10 cellular contexts compared by ENCODE assay signal in the genomic region with DNA sequence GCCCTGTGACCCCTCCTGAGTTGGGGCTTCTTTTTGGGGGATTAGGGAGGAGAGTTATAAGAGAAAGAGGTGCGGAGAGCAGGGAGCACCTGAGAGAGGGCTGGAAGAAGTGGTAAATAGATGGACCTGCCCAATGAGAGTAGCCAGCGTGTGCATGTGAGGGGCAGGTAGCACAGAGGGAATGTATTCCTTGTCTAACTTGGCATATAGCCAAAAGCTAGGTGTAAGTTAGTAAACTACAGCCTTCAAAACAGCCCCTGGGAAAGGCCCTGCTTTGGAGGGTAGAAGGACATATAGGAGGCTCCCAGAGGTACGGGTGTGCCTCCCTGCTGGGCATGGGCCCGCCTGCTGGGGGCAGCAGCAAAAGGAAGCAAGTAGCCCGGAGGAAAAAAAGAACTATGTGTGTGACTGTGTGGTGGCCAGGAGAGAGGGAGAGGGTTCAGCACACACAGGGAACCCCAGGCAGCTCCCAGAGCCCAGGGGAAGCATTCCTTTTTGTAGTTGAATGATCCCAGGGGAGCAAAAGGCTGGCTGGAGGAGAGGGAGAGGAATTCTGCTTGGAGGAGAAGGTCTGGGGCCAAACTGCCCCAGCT. TPM values are rescaled to one million over a fixed set of nuclear protein-coding genes. Genes with fewer than 3 reads are reported as not detected.
DNase-seq lines count a peak whose midpoint lies in the region; ATAC-seq and TF ChIP-seq lines count a peak whose summit lies in the region.
"Had no signal": no experiment of that assay in that cellular context is flagged by ENCODE, and none has a peak within 500 bp of the region (broad histone marks: within the 10 kb centered on the region; RNA-seq: fewer than 3 reads in every experiment).

No MANE protein-coding gene starts in this region.

- H3K36me3 Mint-ChIP-seq in GM23338 (ENCODE audit: low read depth), result peaks cover 42% of the 10 kb centered on the region
- H3K36me3 Mint-ChIP-seq in activated T-helper 17 cell treated with anti-CD3 and anti-CD28 coated beads, Interleukin-2, amount 50 U/mL, for 72 hours (ENCODE audit: low read depth), result no peaks in the 10 kb centered on the region
- H3K36me3 Mint-ChIP-seq in T-helper 17 cell (ENCODE audit: low read depth), result no peaks in the 10 kb centered on the region

- H3K27me3 ChIP-seq in GM23338 (ENCODE audit: insufficient read depth) (no peaks in the 10 kb centered on the region), mesenchymal stem cell (ENCODE audit: control insufficient read depth in 1 of 2, insufficient read depth in 1 of 2, low read length in 2 of 2) (no peaks in the 10 kb centered on the region)

- H4K91ac ChIP-seq in mesenchymal stem cell (ENCODE audit: low read length), result no peak overlapping the region

- H2BK120ac ChIP-seq in mesenchymal stem cell (ENCODE audit: low read depth, low read length), result no peak overlapping the region

- peaks cover 14% of the 10 kb centered on the region for H3K27me3 Mint-ChIP-seq in GM23338 (ENCODE audit: insufficient read depth, low read depth, poor library complexity)
- H3K27me3 Mint-ChIP-seq in activated T-helper 17 cell treated with anti-CD3 and anti-CD28 coated beads, Interleukin-2, amount 50 U/mL, for 72 hours, result peaks cover 4% of the 10 kb centered on the region
- H3K27me3 Mint-ChIP-seq in T-helper 17 cell, result peaks cover 43% of the 10 kb centered on the region
- H3K27me3 Mint-ChIP-seq in stimulated activated naive CD8-positive, alpha-beta T cell treated with anti-CD3 and anti-CD28 coated beads, Interleukin-15, amount 100 ng/mL, for 72 hours, result no peaks in the 10 kb centered on the region

- TF ChIP-seq CTCF in GM23338 (conservative IDR thresholded peaks at IDR 0.05; ENCODE audit: low read depth in 2 of 2), result peak; percentile 25 to 42; a peak in 3 of 4 replicates

- peak overlapping the region; percentile 14; the same call in 1 of the 3 replicates for H3K4me3 Mint-ChIP-seq in GM23338
- H3K4me3 Mint-ChIP-seq in activated T-helper 17 cell treated with anti-CD3 and anti-CD28 coated beads, Interleukin-2, amount 50 U/mL, for 72 hours, result no peak overlapping the region
- H3K4me3 Mint-ChIP-seq in T-helper 17 cell, result no peak overlapping the region
- no peak overlapping the region for H3K4me3 Mint-ChIP-seq in stimulated activated naive CD8-positive, alpha-beta T cell treated with anti-CD3 and anti-CD28 coated beads, Interleukin-15, amount 100 ng/mL, for 72 hours

- H3K36me3 ChIP-seq in GM23338 (ENCODE audit: insufficient read depth) (0 out of 2 replicates have a peak, but pooled peaks cover 4% of the 10 kb centered on the region), mesenchymal stem cell (ENCODE audit: control insufficient read depth in 1 of 2, insufficient read depth in 2 of 2, low read depth in 1 of 2, low read length in 2 of 2) (no peaks in the 10 kb centered on the region)

- peak overlapping the region; percentile 82 for H3K27ac Mint-ChIP-seq in GM23338
- H3K27ac Mint-ChIP-seq in activated T-helper 17 cell treated with anti-CD3 and anti-CD28 coated beads, Interleukin-2, amount 50 U/mL, for 72 hours, result peak overlapping the region; percentile 31
- no peak overlapping the region for H3K27ac Mint-ChIP-seq in T-helper 17 cell
- peak overlapping the region in 1 of 2 donors; percentile 39 for H3K27ac Mint-ChIP-seq in stimulated activated naive CD8-positive, alpha-beta T cell treated with anti-CD3 and anti-CD28 coated beads, Interleukin-15, amount 100 ng/mL, for 72 hours

- peaks cover 12% of the 10 kb centered on the region for H3K79me1 ChIP-seq in mesenchymal stem cell (replicated peaks; ENCODE audit: low read length, poor library complexity, severe bottlenecking)

- H3K9ac ChIP-seq in mesenchymal stem cell (ENCODE audit: low read length), result no peak overlapping the region

- 77% methylated on average over 5 of the region's 5 CpGs for WGBS in mesenchymal stem cell

- H2BK15ac ChIP-seq in mesenchymal stem cell (ENCODE audit: low read depth, poor library complexity, severe bottlenecking), result no peak overlapping the region

- peak overlapping the region; percentile 26; the same call in 1 of the 2 replicates for H3K4me3 ChIP-seq in GM23338
- no peak overlapping the region for H3K4me3 ChIP-seq in mesenchymal stem cell (ENCODE audit: insufficient read depth in 1 of 2, low read depth in 1 of 2, low read length in 2 of 2)

- H3K4me2 ChIP-seq in GM23338 (peak overlapping the region; percentile 78), mesenchymal stem cell (ENCODE audit: low read length, poor library complexity, severe bottlenecking) (no peak overlapping the region)

- H3K9me2 ChIP-seq in GM23338 (ENCODE audit: insufficient read depth), result no peaks in the 10 kb centered on the region

- no peak overlapping the region for H3K23ac ChIP-seq in mesenchymal stem cell (ENCODE audit: low read length in 2 of 2)

- H3K18ac ChIP-seq in mesenchymal stem cell (ENCODE audit: low read depth in 1 of 2, low read length in 2 of 2), result no peak overlapping the region

- peaks cover 98% of the 10 kb centered on the region for H3K79me2 ChIP-seq in GM23338 (replicated peaks; ENCODE audit: insufficient read depth)

- H2AFZ ChIP-seq in GM23338 (no peak overlapping the region), mesenchymal stem cell (ENCODE audit: low read depth, low read length) (no peak overlapping the region)

- peaks cover 88% of the 10 kb centered on the region for H3K4me1 Mint-ChIP-seq in GM23338
- no peaks in the 10 kb centered on the region for H3K4me1 Mint-ChIP-seq in activated T-helper 17 cell treated with anti-CD3 and anti-CD28 coated beads, Interleukin-2, amount 50 U/mL, for 72 hours
- H3K4me1 Mint-ChIP-seq in T-helper 17 cell, result peaks cover 13% of the 10 kb centered on the region
- no peaks in the 10 kb centered on the region for H3K4me1 Mint-ChIP-seq in stimulated activated naive CD8-positive, alpha-beta T cell treated with anti-CD3 and anti-CD28 coated beads, Interleukin-15, amount 100 ng/mL, for 72 hours

- DNase-seq in DMS79 (lab: John Stamatoyannopoulos, UW), result peak; percentile 3
- peak; percentile 50 for DNase-seq in GM23338 (ENCODE audit: low spot score)
- DNase-seq in mesenchymal stem cell, result no peak
- no peak for DNase-seq in T-helper 17 cell
- DNase-seq in stimulated activated naive CD8-positive, alpha-beta T cell treated with anti-CD3 and anti-CD28 coated beads, Interleukin-15, amount 100 ng/mL, for 72 hours, result no peak
- no peak for DNase-seq in H4 (ENCODE audit: low spot score)
- DNase-seq: aorta, kidney, T-helper 1 cell had no signal

- H4K8ac ChIP-seq in mesenchymal stem cell (ENCODE audit: low read length), result no peak overlapping the region

- peaks cover 27% of the 10 kb centered on the region for H3F3A ChIP-seq in GM23338 (replicated peaks; ENCODE audit: low read depth)

- no peak overlapping the region for H3K14ac ChIP-seq in mesenchymal stem cell (ENCODE audit: low read length in 2 of 2)

- H3K4ac ChIP-seq in mesenchymal stem cell (ENCODE audit: low read depth in 1 of 2, low read length in 2 of 2), result no peak overlapping the region

- no peak overlapping the region for H2BK12ac ChIP-seq in mesenchymal stem cell (ENCODE audit: low read length in 2 of 2)

- peak overlapping the region; percentile 8 for H2AK5ac ChIP-seq in mesenchymal stem cell (ENCODE audit: low read length, severe bottlenecking)

- H3K9me3 Mint-ChIP-seq in GM23338, result no peaks in the 10 kb centered on the region
- no peaks in the 10 kb centered on the region for H3K9me3 Mint-ChIP-seq in activated T-helper 17 cell treated with anti-CD3 and anti-CD28 coated beads, Interleukin-2, amount 50 U/mL, for 72 hours
- H3K9me3 Mint-ChIP-seq in stimulated activated naive CD8-positive, alpha-beta T cell treated with anti-CD3 and anti-CD28 coated beads, Interleukin-15, amount 100 ng/mL, for 72 hours, result no peaks in the 10 kb centered on the region

- ATAC-seq in GM23338 (peak; percentile 28), T-helper 17 cell (no peak)
- no peak for ATAC-seq in activated T-helper 17 cell treated with anti-CD3 and anti-CD28 coated beads, Interleukin-2, amount 50 U/mL, for 72 hours (replicated peaks)
- no peak for ATAC-seq in stimulated activated naive CD8-positive, alpha-beta T cell treated with anti-CD3 and anti-CD28 coated beads, Interleukin-15, amount 100 ng/mL, for 72 hours

- H3K4me1 ChIP-seq in GM23338 (ENCODE audit: insufficient read depth), result peaks cover 70% of the 10 kb centered on the region
- peaks cover 32% of the 10 kb centered on the region for H3K4me1 ChIP-seq in mesenchymal stem cell (ENCODE audit: control insufficient read depth, insufficient read depth, low read depth, low read length)

- peaks cover 81% of the 10 kb centered on the region for H4K20me1 ChIP-seq in GM23338 (replicated peaks; ENCODE audit: insufficient read depth)

- H3K9me3 ChIP-seq in mesenchymal stem cell (ENCODE audit: control insufficient read depth, low read length) (no peaks in the 10 kb centered on the region), T-helper 17 cell (ENCODE audit: control insufficient read depth, low read length, poor library complexity, severe bottlenecking) (no peaks in the 10 kb centered on the region)

- H2BK5ac ChIP-seq in mesenchymal stem cell (ENCODE audit: low read depth, low read length, poor library complexity, severe bottlenecking), result no peak overlapping the region

- peak overlapping the region; percentile 86 for H3K27ac ChIP-seq in GM23338 (ENCODE audit: low read depth)
- H3K27ac ChIP-seq in mesenchymal stem cell (ENCODE audit: low read length, poor library complexity, severe bottlenecking), result no peak overlapping the region

RNA-seq across cellular contexts. Expression of a gene that starts 48.0 kb away (rescaled TPM):
- 42.4 and 47.3 TPM in 2 replicates for total RNA-seq in GM23338 (2014; rRNA removed; shearing (Covaris generic))
- 101 and 113 TPM in 2 replicates for polyA plus RNA-seq in GM23338 (2016; fragmentation: Nextera tagmentation; extraction: Ambion mirVana)
- total RNA-seq in activated T-helper 17 cell treated with anti-CD3 and anti-CD28 coated beads, Interleukin-2, amount 50 U/mL, for 72 hours, result not detected
- polyA plus RNA-seq in mesenchymal stem cell (2013, experiment 1 of 2), result 18.8 TPM
- polyA plus RNA-seq in mesenchymal stem cell (2013, experiment 2 of 2), result 18.2 TPM
- total RNA-seq in T-helper 17 cell, result under 1 TPM in 1 of 2 donors, not detected in 1; 0.12 TPM
- 0.17 TPM in 1 of 2 replicates, not detected in the other for total RNA-seq in H4 (2014; rRNA removed; shearing (Covaris generic))

Comparison
In these comparisons a context has a peak if more than half of its experiments do, and no peak if none do; other contexts are left out.
1. DNase-seq: peak in DMS79 (single experiment) and GM23338 (single experiment); none in mesenchymal stem cell (single experiment), T-helper 17 cell (0 of 3), stimulated activated naive CD8-positive, alpha-beta T cell treated with anti-CD3 and anti-CD28 coated beads, Interleukin-15, amount 100 ng/mL, for 72 hours (0 of 2) and H4 (single experiment).
2. RNA of a gene that starts 48.0 kb away (total RNA-seq): 42.4 to 47.3 TPM in GM23338; 0.17 TPM in H4, 0.12 TPM in T-helper 17 cell and not detected in activated T-helper 17 cell treated with anti-CD3 and anti-CD28 coated beads, Interleukin-2, amount 50 U/mL, for 72 hours; every median in the first group is over 10 times any median in the second.